In the genomic region with DNA sequence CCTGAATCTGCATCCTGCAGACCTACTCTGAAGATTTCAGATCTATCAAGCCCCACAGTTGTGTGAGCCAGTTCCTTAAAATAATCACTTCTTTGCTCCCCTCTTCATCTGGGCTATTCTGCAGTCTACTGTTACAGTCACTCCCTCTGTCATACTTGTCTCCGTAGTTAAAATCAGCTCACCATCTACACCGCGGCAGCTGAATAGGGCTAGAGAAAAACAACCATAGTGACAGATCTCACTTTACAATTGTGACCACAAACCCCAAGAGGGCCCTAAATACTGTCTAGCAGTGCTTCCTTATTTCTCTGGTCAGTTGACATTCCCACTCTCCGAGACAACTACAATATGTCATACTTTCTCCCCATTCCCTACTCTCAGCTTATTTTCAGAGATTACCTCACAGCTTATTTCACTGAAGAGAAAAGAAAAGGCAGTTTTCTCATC, we compare ENCODE assay signal across 8 cellular contexts. TPM values are rescaled to one million over a fixed set of nuclear protein-coding genes. Genes with fewer than 3 reads are reported as not detected.
DNase-seq lines count a peak whose midpoint lies in the region; ATAC-seq and TF ChIP-seq lines count a peak whose summit lies in the region.

No MANE protein-coding gene starts in this region.

- H3K27me3 ChIP-seq in heart left ventricle (no peaks in the 10 kb centered on the region), ovary (no peaks in the 10 kb centered on the region)

- peak overlapping the region in 3 of 12 donors; percentile 4 to 25 (median 9) for H3K4me3 ChIP-seq in heart left ventricle
- no peak overlapping the region for H3K4me3 ChIP-seq in ovary

- peaks cover 0 to 5% (median 0%) of the 10 kb centered on the region in 12 donors for H3K9me3 ChIP-seq in heart left ventricle
- H3K9me3 ChIP-seq in ovary = no peaks in the 10 kb centered on the region

- H3K4me1 ChIP-seq in heart left ventricle (peaks cover 0 to 41% (median 29%) of the 10 kb centered on the region in 12 donors), ovary (ENCODE audit: insufficient read depth) (peaks cover 1% of the 10 kb centered on the region)

- TF ChIP-seq CTCF in heart left ventricle (IDR thresholded peaks at IDR 0.05) = no peak
- TF ChIP-seq CTCF in ovary (IDR thresholded peaks at IDR 0.05) = no peak

- TF ChIP-seq EP300 in ovary (IDR thresholded peaks at IDR 0.05) = no peak

- intact Hi-C loops in heart left ventricle (cut with DNase I) = no loop called here
- intact Hi-C loops in ovary (cut with DNase I) = loop anchor here in 1 of 4 donors (5.0 kb wide), 1 partner anchor 1418 kb away; no protein-coding TSS in a partner anchor

- DNase-seq in EH (ENCODE audit: low read depth) (peak; percentile 52), LHCN-M2 (ENCODE audit: low read depth) (peak; percentile 84), heart left ventricle (no peak), NCI-H146 treated with DMSO at 0.1 percent for 48 hours (lab: John Stamatoyannopoulos, UW; ENCODE audit: unreplicated experiment) (no peak), HPDE6-E6E7 (ENCODE audit: extremely low spot score) (no peak), ovary (no peak), NCI-H146 (lab: John Stamatoyannopoulos, UW) (no peak)

- H3K36me3 ChIP-seq in heart left ventricle (peaks cover 0 to 5% (median 0%) of the 10 kb centered on the region in 9 donors), ovary (no peaks in the 10 kb centered on the region)

- H3K27ac ChIP-seq in heart left ventricle = peak overlapping the region in 2 of 12 donors; percentile 33 to 51
- H3K27ac ChIP-seq in ovary = no peak overlapping the region

- ATAC-seq in GM21528 (IDR thresholded peaks at IDR 0.05; ENCODE audit: low FRiP score, unreplicated experiment) (peak; percentile 86), heart left ventricle (peak; percentile 49 to 66 (median 56))

- TF ChIP-seq POLR2A in heart left ventricle (IDR thresholded peaks at IDR 0.05) = no peak
- TF ChIP-seq POLR2A in ovary (IDR thresholded peaks at IDR 0.05) = no peak

- WGBS in heart left ventricle, 4 donors = 24 to 33% (median 30%) methylated on average over 4 of the region's 4 CpGs
- 78 to 89% (median 82%) methylated on average over 4 of the region's 4 CpGs for WGBS in ovary, 3 donors

RNA-seq across cellular contexts. Expression of gene DESI2, which starts 12.9 kb away (rescaled TPM):
- total RNA-seq in LHCN-M2 (2014; rRNA removed) = 61.0 and 61.4 TPM in 2 replicates
- polyA plus RNA-seq in LHCN-M2 (2012) = 16.2 TPM
- total RNA-seq in heart left ventricle = 10 to 100 TPM; 18.7 to 34.2 (median 23.1) TPM
- 10 to 100 TPM in 1 of 2 donors, 1 to 10 TPM in 1; 8.2 to 22.4 TPM for polyA plus RNA-seq in heart left ventricle
- 10 to 100 TPM; 20.4 to 33.4 (median 23.4) TPM for total RNA-seq in ovary
- polyA plus RNA-seq in ovary = 10 to 100 TPM; 12.5 to 29.0 TPM

Comparison
In these comparisons a context has a peak if more than half of its experiments do, and no peak if none do; other contexts are left out.
1. DNase-seq: peak in EH (single experiment) and LHCN-M2 (single experiment); none in heart left ventricle (0 of 5), NCI-H146 treated with DMSO at 0.1 percent for 48 hours (single experiment), HPDE6-E6E7 (single experiment), ovary (0 of 5) and NCI-H146 (single experiment).